In the genomic region with DNA sequence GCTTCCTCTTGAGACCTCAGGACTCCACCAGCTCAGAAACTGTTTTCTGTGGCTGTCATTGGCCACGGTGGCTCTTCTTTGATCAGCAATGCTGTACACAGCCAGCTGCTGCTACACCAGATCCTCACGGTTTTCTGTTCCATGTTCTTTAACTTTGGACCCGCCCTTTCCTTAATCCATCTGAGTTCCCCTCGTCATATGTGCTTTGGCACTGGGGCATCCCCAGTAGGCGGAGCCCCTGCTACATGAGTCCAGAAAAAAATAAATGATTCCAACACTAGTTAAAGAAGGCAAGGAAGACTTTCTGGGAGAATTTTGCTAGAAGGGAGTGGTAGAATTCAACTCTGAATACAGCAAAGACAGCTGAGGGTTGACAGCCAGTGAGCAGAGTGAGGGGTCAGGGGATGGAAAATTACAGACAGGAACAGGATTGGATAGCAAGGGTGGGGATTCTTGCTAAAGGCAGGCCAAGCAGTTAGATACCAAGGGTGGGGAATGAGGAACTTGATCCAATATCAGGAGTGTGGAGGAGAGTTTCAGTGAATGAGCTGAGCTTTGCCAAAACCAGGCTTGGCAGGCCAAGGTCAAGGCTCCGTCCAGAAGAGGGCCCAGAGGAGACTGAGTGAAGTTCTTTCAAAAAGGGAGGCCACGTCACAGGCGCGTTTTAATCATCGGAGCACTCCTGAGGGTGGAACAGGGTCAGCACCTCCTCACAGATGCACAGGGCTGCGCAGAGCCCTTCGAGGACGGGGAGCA, we compare ENCODE assay signal across 17 cellular contexts.
DNase-seq lines count a peak whose midpoint lies in the region; ATAC-seq and TF ChIP-seq lines count a peak whose summit lies in the region.
"Had no signal": no experiment of that assay in that cellular context is flagged by ENCODE, and none has a peak within 500 bp of the region (broad histone marks: within the 10 kb centered on the region; RNA-seq: fewer than 3 reads in every experiment).

No MANE protein-coding gene starts in this region.

- TF ChIP-seq POLR2A in heart left ventricle (IDR thresholded peaks at IDR 0.05) = no peak

- H4K20me1 ChIP-seq in BLaER1 = no peaks in the 10 kb centered on the region

- no peak overlapping the region for H2BK15ac ChIP-seq in neuronal stem cell (ENCODE audit: low read length)

- H3K4me2 ChIP-seq in BLaER1 (peak overlapping the region; percentile 61), neuronal stem cell (ENCODE audit: insufficient read depth, low read length, poor library complexity, severe bottlenecking) (no peak overlapping the region)
- H3K4me2 ChIP-seq: SK-N-SH had no signal

- peak overlapping the region; percentile 52 for H2BK12ac ChIP-seq in neuronal stem cell (ENCODE audit: low read length)

- H3K4ac ChIP-seq in neuronal stem cell (ENCODE audit: low read length) = no peak overlapping the region

- H3K23ac ChIP-seq in neuronal stem cell (ENCODE audit: low read depth, low read length, poor library complexity) = peak overlapping the region; percentile 37

- H3K27me3 ChIP-seq in BLaER1 = no peaks in the 10 kb centered on the region
- H3K27me3 ChIP-seq in RWPE2 (ENCODE audit: insufficient read depth, poor library complexity, severe bottlenecking) = no peaks in the 10 kb centered on the region
- peaks cover 0 to 7% (median under 1%) of the 10 kb centered on the region in 9 donors for H3K27me3 ChIP-seq in heart left ventricle
- H3K27me3 ChIP-seq in neuronal stem cell (ENCODE audit: control insufficient read depth in 3 of 3, insufficient read depth in 3 of 3, low read depth in 1 of 3, low read length in 3 of 3) = no peaks in the 10 kb centered on the region

- peak overlapping the region; percentile 18 for H2BK120ac ChIP-seq in neuronal stem cell (ENCODE audit: low read depth, low read length)

- intact Hi-C loops in heart left ventricle (cut with DNase I) = no loop called here

- H2AFZ ChIP-seq in neuronal stem cell (ENCODE audit: low read length) = no peak overlapping the region

- DNase-seq in RWPE2 (ENCODE audit: low spot score) = no peak
- DNase-seq in heart left ventricle = peak in 2 of 5 donors; percentile 33 to 58
- DNase-seq in neuronal stem cell (ENCODE audit: low spot score) = no peak
- DNase-seq in stimulated activated CD4-positive, alpha-beta T cell treated with anti-CD3 and anti-CD28 coated beads, Interleukin-15, amount 100 ng/mL, for 24 hours = no peak
- DNase-seq in NOMO-1 (lab: John Stamatoyannopoulos, UW; ENCODE audit: unreplicated experiment in 2 of 2) = no peak
- no peak for DNase-seq in AG08396 (ENCODE audit: low spot score)
- DNase-seq: CD8-positive, alpha-beta memory T cell; DMS79; NCI-H1436; NCI-H2029; NCI-H2171; NCI-H446 treated with DMSO at 0.1 percent for 48 hours; SK-N-SH had no signal

- no peaks in the 10 kb centered on the region for H3K79me1 ChIP-seq in neuronal stem cell (ENCODE audit: low read depth, low read length)

- H3K18ac ChIP-seq in neuronal stem cell (ENCODE audit: low read length) = peak overlapping the region; percentile 58

- H3K14ac ChIP-seq in neuronal stem cell (ENCODE audit: low read length) = peak overlapping the region; percentile 64

- H2AK5ac ChIP-seq in neuronal stem cell (ENCODE audit: low read depth, low read length) = peak overlapping the region; percentile 62

- H3K4me1 ChIP-seq in BLaER1 (peaks cover 22% of the 10 kb centered on the region), RWPE2 (ENCODE audit: insufficient read depth, poor library complexity, severe bottlenecking) (peaks cover 16% of the 10 kb centered on the region), heart left ventricle (no peaks in the 10 kb centered on the region), neuronal stem cell (ENCODE audit: control insufficient read depth in 2 of 2, insufficient read depth in 1 of 2, low read depth in 1 of 2, low read length in 2 of 2) (peaks cover 15 to 48% of the 10 kb centered on the region in 2 donors)
- H3K4me1 ChIP-seq: HAP-1 had no signal

- no peak overlapping the region for H2BK5ac ChIP-seq in neuronal stem cell (ENCODE audit: low read length)

- peaks cover 6% of the 10 kb centered on the region; the same call in 1 of the 2 replicates for H3K9me3 ChIP-seq in BLaER1
- no peaks in the 10 kb centered on the region for H3K9me3 ChIP-seq in RWPE2 (ENCODE audit: severe bottlenecking)
- peaks cover 0 to 4% (median 0%) of the 10 kb centered on the region in 12 donors for H3K9me3 ChIP-seq in heart left ventricle
- H3K9me3 ChIP-seq in neuronal stem cell (replicated peaks in 1 of 2; ENCODE audit: control insufficient read depth in 2 of 2, insufficient read depth in 1 of 2, low read depth in 1 of 2, low read length in 2 of 2) = peaks cover 0 to 4% of the 10 kb centered on the region in 2 donors
- H3K9me3 ChIP-seq: HAP-1, SK-N-SH had no signal

- no peak overlapping the region for H3K9ac ChIP-seq in BLaER1
- H3K9ac ChIP-seq in neuronal stem cell (ENCODE audit: low read depth, low read length, poor library complexity) = no peak overlapping the region
- H3K9ac ChIP-seq: SK-N-SH had no signal

- H3K36me3 ChIP-seq in BLaER1 (no peaks in the 10 kb centered on the region), RWPE2 (ENCODE audit: low read depth) (no peaks in the 10 kb centered on the region), heart left ventricle (no peaks in the 10 kb centered on the region), neuronal stem cell (replicated peaks in 1 of 2; ENCODE audit: control insufficient read depth in 2 of 2, insufficient read depth in 2 of 2, low read length in 2 of 2) (no peaks in the 10 kb centered on the region)
- H3K36me3 ChIP-seq: HAP-1 had no signal

- H3K27ac ChIP-seq in BLaER1 (peak overlapping the region; percentile 13; the same call in 1 of the 2 replicates), RWPE2 (ENCODE audit: poor library complexity, severe bottlenecking) (no peak overlapping the region), heart left ventricle (no peak overlapping the region), neuronal stem cell (replicated peaks; ENCODE audit: low read length) (no peak overlapping the region)

- WGBS in heart left ventricle, 4 donors = 62 to 79% (median 67%) methylated on average over 13 of the region's 13 CpGs
- WGBS in neuronal stem cell (ENCODE audit: extremely low coverage in 2 of 2, insufficient read length in 2 of 2, insufficient replicate concordance in 1 of 2), 2 donors = no CpG with 5 or more reads among the region's 13 CpGs

- TF ChIP-seq CTCF in RWPE2 (IDR thresholded peaks at IDR 0.05; ENCODE audit: poor library complexity, severe bottlenecking) (peak; percentile 25), heart left ventricle (IDR thresholded peaks at IDR 0.05) (no peak)

- no peak overlapping the region for H4K8ac ChIP-seq in neuronal stem cell (ENCODE audit: low read depth, low read length)

- no peak overlapping the region for H4K91ac ChIP-seq in neuronal stem cell (ENCODE audit: low read depth, low read length, poor library complexity)

- H3K4me3 ChIP-seq in BLaER1 = no peak overlapping the region
- H3K4me3 ChIP-seq in RWPE2 (ENCODE audit: severe bottlenecking) = no peak overlapping the region
- H3K4me3 ChIP-seq in heart left ventricle = no peak overlapping the region
- H3K4me3 ChIP-seq in neuronal stem cell (ENCODE audit: low read length in 2 of 2) = no peak overlapping the region
- H3K4me3 ChIP-seq: HAP-1, K562 had no signal

- ATAC-seq in RWPE2 (ENCODE audit: low read depth) = no peak
- peak; percentile 30 to 71 (median 46) for ATAC-seq in heart left ventricle
- no peak for ATAC-seq in GM18511 (IDR thresholded peaks at IDR 0.05; ENCODE audit: unreplicated experiment)
- ATAC-seq: K562 had no signal

Comparison
In these comparisons a context has a peak if more than half of its experiments do, and no peak if none do; other contexts are left out.
1. ATAC-seq: peak in heart left ventricle (4 of 4); none in RWPE2 (single experiment) and GM18511 (single experiment).